Comparison of ENCODE assay signal across 28 cellular contexts in the genomic region with DNA sequence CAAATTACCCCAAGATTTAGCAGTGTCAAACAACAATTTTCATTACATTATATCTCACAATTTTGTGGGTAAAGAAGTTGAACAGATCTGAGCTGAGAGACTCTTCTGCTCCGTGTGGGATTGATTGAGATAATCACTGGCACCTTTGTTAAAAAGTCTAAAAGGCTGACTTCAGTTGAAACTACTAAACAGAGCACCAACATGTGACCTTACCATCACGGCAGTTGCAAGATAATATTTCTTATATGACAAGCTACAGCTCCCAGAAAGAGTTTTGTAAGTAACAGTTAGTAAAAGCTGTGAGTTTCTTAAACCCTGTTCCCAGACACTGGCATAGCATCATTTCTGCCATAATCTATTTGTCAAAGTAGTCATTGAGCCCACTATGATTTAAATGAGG. TPM values are rescaled to one million over a fixed set of nuclear protein-coding genes. Genes with fewer than 3 reads are reported as not detected.
DNase-seq lines count a peak whose midpoint lies in the region; ATAC-seq, FAIRE-seq and TF ChIP-seq lines count a peak whose summit lies in the region.
"Had no signal": no experiment of that assay in that cellular context is flagged by ENCODE, and none has a peak within 500 bp of the region (broad histone marks: within the 10 kb centered on the region; RNA-seq: fewer than 3 reads in every experiment).

No MANE protein-coding gene starts in this region.

- no peaks in the 10 kb centered on the region for H4K20me1 ChIP-seq in OCI-LY1 (ENCODE audit: insufficient read depth, low read length)

- no peak for TF ChIP-seq POLR2A in erythroblast (IDR thresholded peaks at IDR 0.05; ENCODE audit: low read length)

- H3K9me2 ChIP-seq in OCI-LY1 (ENCODE audit: low read depth, low read length): no peaks in the 10 kb centered on the region

- no peak for ATAC-seq in GM18873 (IDR thresholded peaks at IDR 0.05; ENCODE audit: low FRiP score, unreplicated experiment)
- ATAC-seq: natural killer cell; stimulated activated naive CD8-positive, alpha-beta T cell treated with anti-CD3 and anti-CD28 coated beads, Interleukin-15, amount 100 ng/mL, for 72 hours had no signal

- no peak overlapping the region for H3K4me2 ChIP-seq in OCI-LY1 (ENCODE audit: low read length)

- 54 to 61% (median 55%) methylated on average over 2 of the region's 2 CpGs for WGBS in small intestine, 3 donors

- H3K27me3 ChIP-seq in OCI-LY1 (ENCODE audit: insufficient read depth, low read length): no peaks in the 10 kb centered on the region
- H3K27me3 ChIP-seq in small intestine (ENCODE audit: control insufficient read depth in 2 of 2, insufficient read depth in 2 of 2, low read length in 2 of 2): no peaks in the 10 kb centered on the region
- H3K27me3 ChIP-seq: uterus had no signal

- H3K4me3 ChIP-seq in OCI-LY1 (ENCODE audit: low read depth, low read length, poor library complexity, severe bottlenecking) (no peak overlapping the region), small intestine (ENCODE audit: low read depth in 1 of 2, low read length in 2 of 2) (no peak overlapping the region)
- H3K4me3 ChIP-seq: left ventricle myocardium inferior, uterus had no signal

- no peaks in the 10 kb centered on the region for H3K79me2 ChIP-seq in OCI-LY1 (ENCODE audit: insufficient read depth, low read length)

- H3K9me3 ChIP-seq in OCI-LY1 (ENCODE audit: low read length) (no peaks in the 10 kb centered on the region), small intestine (ENCODE audit: control insufficient read depth, low read depth) (no peaks in the 10 kb centered on the region)
- H3K9me3 ChIP-seq: Caco-2, uterus had no signal

- no peak for TF ChIP-seq CTCF in OCI-LY1 (IDR thresholded peaks at IDR 0.05; ENCODE audit: low read length)

- H3K4me1 ChIP-seq in OCI-LY1 (ENCODE audit: insufficient read depth, low read length, severe bottlenecking) (peaks cover 14% of the 10 kb centered on the region), small intestine (ENCODE audit: control insufficient read depth in 2 of 2, insufficient read depth in 1 of 2, low read depth in 1 of 2, low read length in 1 of 2) (no peaks in the 10 kb centered on the region)
- H3K4me1 ChIP-seq: Caco-2 had no signal

- H3K27ac ChIP-seq in OCI-LY1 (ENCODE audit: low read depth, low read length, poor library complexity, severe bottlenecking): no peak overlapping the region
- H3K27ac ChIP-seq in small intestine (ENCODE audit: low read depth in 1 of 2, low read length in 1 of 2): no peak overlapping the region
- H3K27ac ChIP-seq: left ventricle myocardium inferior had no signal

- no peak for FAIRE-seq in small intestine (lab: Jason Lieb, UNC)
- FAIRE-seq: endometrium, islet of Langerhans had no signal

- H3F3A ChIP-seq in OCI-LY1 (ENCODE audit: insufficient read depth, low read length): no peaks in the 10 kb centered on the region

- H3K9ac ChIP-seq in OCI-LY1 (ENCODE audit: low read length): no peak overlapping the region

- H3K36me3 ChIP-seq in OCI-LY1 (ENCODE audit: insufficient read depth, low read length) (no peaks in the 10 kb centered on the region), small intestine (ENCODE audit: control insufficient read depth in 2 of 2, insufficient read depth in 2 of 2, low read length in 2 of 2) (no peaks in the 10 kb centered on the region)
- H3K36me3 ChIP-seq: left ventricle myocardium inferior, uterus had no signal

- peak overlapping the region; percentile 74; the same call in 1 of the 2 replicates for H2AFZ ChIP-seq in OCI-LY1 (ENCODE audit: low read length)

- peak; percentile 22 for DNase-seq in NOMO-1 treated with DMSO at 0.1 percent for 48 hours (lab: John Stamatoyannopoulos, UW; ENCODE audit: unreplicated experiment)
- DNase-seq in NOMO-1 treated with dmso at 0.1 percent for 144 hours (lab: John Stamatoyannopoulos, UW; ENCODE audit: unreplicated experiment): no peak
- peak; percentile 48 to 63 for DNase-seq in erythroblast (lab: John Stamatoyannopoulos, UW)
- peak; percentile 7 for DNase-seq in retina
- no peak for DNase-seq in small intestine
- no peak for DNase-seq in NCI-H146 treated with DMSO at 0.1 percent for 48 hours (lab: John Stamatoyannopoulos, UW; ENCODE audit: unreplicated experiment)
- DNase-seq: 8988T; activated CD4-positive, alpha-beta T cell treated with anti-CD3 and anti-CD28 coated beads for 1 hour; activated effector memory CD4-positive, alpha-beta T cell treated with Interleukin-2 at 50 U/mL for 16 hours; activated T-cell treated with anti-CD3 and anti-CD28 coated beads for 4 hours; Caco-2; central memory CD4-positive, alpha-beta T cell; DMS79 treated with DMSO at 0.1 percent for 48 hours; GOT3; left ventricle myocardium inferior; natural killer cell; NCI-H1092 treated with DMSO at 0.1 percent for 48 hours; NCI-H1930; NCI-H526; RPMI8226; stimulated activated CD4-positive, alpha-beta T cell treated with anti-CD3 and anti-CD28 coated beads, Interleukin-1b, Interleukin-23, amount 100 ng/mL, for 48 hours; stimulated activated CD8-positive, alpha-beta memory T cell treated with anti-CD3 and anti-CD28 coated beads, Interleukin-4, amount 100 ng/mL, for 48 hours; stimulated activated naive CD8-positive, alpha-beta T cell treated with anti-CD3 and anti-CD28 coated beads, Interleukin-15, amount 100 ng/mL, for 72 hours; uterus had no signal

RNA-seq across cellular contexts. Expression of a gene that starts 25.0 kb away (rescaled TPM):
- polyA plus RNA-seq in small intestine: 10 to 100 TPM; 29.2 to 36.9 (median 35.1) TPM

RNA-seq across cellular contexts. Expression of a gene that starts 25.2 kb away (rescaled TPM):
- 1 to 10 TPM; 3.0 to 5.6 (median 4.3) TPM for polyA plus RNA-seq in small intestine

Comparison
In these comparisons a context has a peak if more than half of its experiments do, and no peak if none do; other contexts are left out.
1. DNase-seq: peak in NOMO-1 treated with DMSO at 0.1 percent for 48 hours (single experiment), erythroblast (2 of 2) and retina (single experiment); none in NOMO-1 treated with dmso at 0.1 percent for 144 hours (single experiment), small intestine (single experiment) and NCI-H146 treated with DMSO at 0.1 percent for 48 hours (single experiment).